ENCODE assay signal across 10 cellular contexts in the genomic region with DNA sequence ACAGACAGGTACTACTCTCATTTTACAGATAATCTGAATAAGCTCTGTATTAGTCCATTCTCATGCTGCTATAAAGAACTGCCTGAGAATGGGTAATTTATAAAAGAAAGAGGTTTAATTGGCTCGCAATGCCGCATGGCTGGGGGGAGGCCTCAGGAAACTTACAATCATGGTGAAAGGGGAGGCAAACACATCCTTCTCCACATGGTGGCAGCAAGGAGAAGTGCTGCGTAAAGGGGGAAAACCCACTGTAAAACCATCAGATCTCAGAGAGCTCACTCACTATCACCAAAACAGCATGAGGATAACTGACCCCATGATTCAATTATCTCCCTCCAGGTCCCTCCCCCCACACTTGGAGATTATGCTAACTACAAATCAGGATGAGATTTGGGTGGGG.
DNase-seq lines count a peak whose midpoint lies in the region; ATAC-seq and TF ChIP-seq lines count a peak whose summit lies in the region.
"Had no signal": no experiment of that assay in that cellular context is flagged by ENCODE, and none has a peak within 500 bp of the region (broad histone marks: within the 10 kb centered on the region; RNA-seq: fewer than 3 reads in every experiment).

No MANE protein-coding gene starts in this region.

- H3K27ac ChIP-seq in psoas muscle = no peak overlapping the region
- H3K27ac ChIP-seq in sigmoid colon = no peak overlapping the region

- DNase-seq in activated CD4-positive, alpha-beta T cell treated with anti-CD3 and anti-CD28 coated beads for 48 hours = peak; percentile 6
- no peak for DNase-seq in activated CD4-positive, alpha-beta T cell treated with anti-CD3 and anti-CD28 coated beads for 1 hour
- DNase-seq in adipocyte (ENCODE audit: low read depth) (peak; percentile 48), psoas muscle (no peak), sigmoid colon (no peak), AML-193 (lab: John Stamatoyannopoulos, UW) (no peak)
- no peak for DNase-seq in central memory CD4-positive, alpha-beta T cell
- DNase-seq: stimulated activated naive CD4-positive, alpha-beta T cell; SW 1271 had no signal

- no peak for TF ChIP-seq POLR2A in sigmoid colon (IDR thresholded peaks at IDR 0.05)

- intact Hi-C loops in psoas muscle (cut with DNase I) (no loop called here), sigmoid colon (cut with DNase I) (no loop called here)

- H3K4me3 ChIP-seq in adipocyte (ENCODE audit: low read length) = no peak overlapping the region
- H3K4me3 ChIP-seq in psoas muscle = no peak overlapping the region
- H3K4me3 ChIP-seq in sigmoid colon = no peak overlapping the region

- H3K9me3 ChIP-seq in adipocyte (ENCODE audit: control insufficient read depth, low read length) = no peaks in the 10 kb centered on the region
- H3K9me3 ChIP-seq in psoas muscle = no peaks in the 10 kb centered on the region
- H3K9me3 ChIP-seq in sigmoid colon = no peaks in the 10 kb centered on the region

- ATAC-seq in HG02938 (IDR thresholded peaks at IDR 0.05; ENCODE audit: unreplicated experiment) = peak; percentile 80
- ATAC-seq in psoas muscle = no peak

- H3K36me3 ChIP-seq in adipocyte (ENCODE audit: control insufficient read depth, insufficient read depth, low read length, severe bottlenecking) (no peaks in the 10 kb centered on the region), psoas muscle (ENCODE audit: insufficient read depth in 1 of 2, low read depth in 1 of 2) (no peaks in the 10 kb centered on the region), sigmoid colon (no peaks in the 10 kb centered on the region)

- H3K27me3 ChIP-seq in adipocyte (replicated peaks; ENCODE audit: control insufficient read depth, insufficient read depth, low read length) (no peaks in the 10 kb centered on the region), psoas muscle (ENCODE audit: insufficient read depth in 3 of 3, low read length in 2 of 3) (no peaks in the 10 kb centered on the region), sigmoid colon (no peaks in the 10 kb centered on the region)

- H3K9ac ChIP-seq in adipocyte (ENCODE audit: low read length) = no peak overlapping the region

- no peak for TF ChIP-seq EP300 in sigmoid colon (IDR thresholded peaks at IDR 0.05)

- WGBS in psoas muscle, 3 donors = 71 to 78% (median 73%) methylated on average over 3 of the region's 3 CpGs
- 63 to 65% methylated on average over 3 of the region's 3 CpGs for WGBS in sigmoid colon, 2 donors

- TF ChIP-seq CTCF in psoas muscle (IDR thresholded peaks at IDR 0.05) (peak; percentile 6), sigmoid colon (IDR thresholded peaks at IDR 0.05) (no peak)

- H3K4me1 ChIP-seq in adipocyte (ENCODE audit: control insufficient read depth, insufficient read depth, low read length) (no peaks in the 10 kb centered on the region), psoas muscle (no peaks in the 10 kb centered on the region), sigmoid colon (no peaks in the 10 kb centered on the region)

Comparison
In these comparisons a context has a peak if more than half of its experiments do, and no peak if none do; other contexts are left out.
1. DNase-seq: peak in activated CD4-positive, alpha-beta T cell treated with anti-CD3 and anti-CD28 coated beads for 48 hours (single experiment) and adipocyte (single experiment); none in activated CD4-positive, alpha-beta T cell treated with anti-CD3 and anti-CD28 coated beads for 1 hour (single experiment), psoas muscle (0 of 2), sigmoid colon (single experiment), central memory CD4-positive, alpha-beta T cell (single experiment) and AML-193 (0 of 2).